In the genomic region with DNA sequence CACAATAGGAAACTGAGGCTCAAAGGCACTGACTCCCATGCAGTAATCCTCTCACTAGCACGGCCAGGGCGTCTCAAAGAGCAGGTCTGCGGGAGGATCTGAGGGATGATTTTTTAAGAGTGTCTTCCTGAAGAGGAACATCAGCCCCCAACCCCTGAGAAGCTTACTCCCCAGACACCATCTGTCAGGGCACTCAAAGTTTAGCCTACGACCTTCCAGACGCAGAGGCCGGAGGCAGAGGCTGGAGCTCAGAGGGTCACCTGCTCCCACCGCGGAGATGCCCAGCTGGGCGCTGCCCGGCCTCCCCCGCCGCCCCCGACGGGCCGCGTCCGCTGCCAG, we compare ENCODE assay signal across 8 cellular contexts. TPM values are rescaled to one million over a fixed set of nuclear protein-coding genes. Genes with fewer than 3 reads are reported as not detected.
DNase-seq lines count a peak whose midpoint lies in the region; ATAC-seq and TF ChIP-seq lines count a peak whose summit lies in the region.

No MANE protein-coding gene starts in this region.

- H3K36me3 ChIP-seq in Peyer's patch, result peaks cover 0 to 21% (median 0%) of the 10 kb centered on the region in 3 donors
- peaks cover 0 to 25% of the 10 kb centered on the region in 2 donors for H3K36me3 ChIP-seq in psoas muscle (ENCODE audit: insufficient read depth in 1 of 2, low read depth in 1 of 2)

- no peak for TF ChIP-seq POLR2A in Peyer's patch (IDR thresholded peaks at IDR 0.05)

- H3K27ac ChIP-seq in Peyer's patch (peak overlapping the region in 1 of 4 donors; percentile 25), psoas muscle (peak overlapping the region; percentile 23)

- H3K9me3 ChIP-seq in Peyer's patch (no peaks in the 10 kb centered on the region), psoas muscle (no peaks in the 10 kb centered on the region)

- ATAC-seq in psoas muscle, result peak in 1 of 4 donors; percentile 6

- in situ Hi-C loops in GM13976 (cut with MboI; ENCODE audit: low sequenced_read_pairs, unreplicated experiment), result no loop called here

- H3K27me3 ChIP-seq in Peyer's patch (no peaks in the 10 kb centered on the region), psoas muscle (ENCODE audit: insufficient read depth in 3 of 3, low read length in 2 of 3) (no peaks in the 10 kb centered on the region)

- TF ChIP-seq CTCF in Peyer's patch (IDR thresholded peaks at IDR 0.05), result no peak
- no peak for TF ChIP-seq CTCF in fibroblast of mammary gland (conservative IDR thresholded peaks at IDR 0.05; ENCODE audit: control insufficient read depth, insufficient read depth, low read depth, low read length)
- TF ChIP-seq CTCF in psoas muscle (IDR thresholded peaks at IDR 0.05), result no peak
- no peak for TF ChIP-seq CTCF in GM13976 (IDR thresholded peaks at IDR 0.05; ENCODE audit: borderline replicate concordance, control extremely low read depth, extremely low read depth, insufficient read depth, missing control alignments)

- DNase-seq in Peyer's patch (no peak), fibroblast of mammary gland (ENCODE audit: low read depth) (no peak), psoas muscle (no peak), nucleus accumbens (lab: John Stamatoyannopoulos, UW) (no peak), GM13976 (ENCODE audit: low spot score) (no peak), NCI-H2227 (lab: John Stamatoyannopoulos, UW; ENCODE audit: unreplicated experiment) (no peak)
- no peak for DNase-seq in stimulated activated CD4-positive, alpha-beta T cell treated with anti-CD3 and anti-CD28 coated beads, Interleukin-15, amount 100 ng/mL, for 24 hours

- WGBS in psoas muscle, 3 donors, result 13 to 15% (median 14%) methylated on average over 16 to 17 of the region's 17 CpGs

- H3K4me3 ChIP-seq in GM08714 (ENCODE audit: low read length) (peak overlapping the region; percentile 87), Peyer's patch (peak overlapping the region; percentile 47 to 76 (median 70)), fibroblast of mammary gland (ENCODE audit: control insufficient read depth, low read depth, low read length) (peak overlapping the region; percentile 48), psoas muscle (peak overlapping the region; percentile 74)

- intact Hi-C loops in psoas muscle (cut with DNase I), result no loop called here

- H3K4me1 ChIP-seq in Peyer's patch (peaks cover 0 to 21% (median 10%) of the 10 kb centered on the region in 4 donors), psoas muscle (peaks cover 14% of the 10 kb centered on the region)

RNA-seq across cellular contexts. Expression of a gene that starts 1.7 kb away (rescaled TPM):
- total RNA-seq in Peyer's patch (10 to 100 TPM in 2 of 4 donors, 1 to 10 TPM in 2; 6.5 to 12.4 (median 9.9) TPM), psoas muscle (10 to 100 TPM; 10.6 to 18.6 (median 12.2) TPM)
- 10 to 100 TPM in 2 of 3 donors, 1 to 10 TPM in 1; 9.3 to 17.2 (median 14.1) TPM for polyA plus RNA-seq in psoas muscle

RNA-seq across cellular contexts. Expression of a gene that starts 38.4 kb away (rescaled TPM):
- total RNA-seq in Peyer's patch (10 to 100 TPM; 17.3 to 28.1 (median 23.4) TPM), psoas muscle (10 to 100 TPM in 1 of 4 donors, 1 to 10 TPM in 3; 8.5 to 12.7 (median 9.3) TPM)
- polyA plus RNA-seq in psoas muscle, result 1 to 10 TPM; 5.0 to 8.2 (median 5.1) TPM
